13 cellular contexts compared by ENCODE assay signal in the genomic region with DNA sequence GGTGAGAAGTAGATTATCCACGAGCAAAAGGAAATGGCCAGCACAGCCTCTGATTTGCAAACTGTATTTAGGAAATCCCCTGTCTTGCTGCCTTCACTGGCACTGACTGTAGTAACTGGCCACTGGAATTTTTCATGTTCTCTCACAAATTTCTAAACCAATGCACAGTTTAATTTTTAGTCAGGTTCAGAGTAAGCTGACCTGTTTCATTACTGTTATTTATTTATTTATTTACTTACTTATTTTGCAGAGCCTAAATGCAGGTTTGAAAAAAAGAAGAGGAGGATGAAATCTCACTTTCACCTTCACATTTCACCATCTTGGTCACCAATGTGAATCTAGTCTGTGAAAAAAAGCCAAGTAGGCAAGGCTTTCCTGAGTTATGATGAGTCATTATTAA.
DNase-seq lines count a peak whose midpoint lies in the region; ATAC-seq and TF ChIP-seq lines count a peak whose summit lies in the region.
"Had no signal": no experiment of that assay in that cellular context is flagged by ENCODE, and none has a peak within 500 bp of the region (broad histone marks: within the 10 kb centered on the region; RNA-seq: fewer than 3 reads in every experiment).

No MANE protein-coding gene starts in this region.

- no peak for DNase-seq in smooth muscle cell (lab: John Stamatoyannopoulos, UW; ENCODE audit: unreplicated experiment)
- DNase-seq in posterior vena cava (ENCODE audit: low spot score), result no peak
- DNase-seq in right lobe of liver, result no peak
- DNase-seq: activated CD4-positive, alpha-beta T cell treated with anti-CD3 and anti-CD28 coated beads, Interleukin-2, amount 10 ng/mL, durations not matched to agents 24 days and 14 days; COR-L47; effector memory CD4-positive, alpha-beta T cell; naive B cell; NCI-H1930; sigmoid colon had no signal

- H3K27ac ChIP-seq in smooth muscle cell (ENCODE audit: low read depth) (no peak overlapping the region), right lobe of liver (no peak overlapping the region)
- H3K27ac ChIP-seq: sigmoid colon had no signal

- no peaks in the 10 kb centered on the region for H3K9me3 ChIP-seq in smooth muscle cell (replicated peaks; ENCODE audit: low read depth)
- no peaks in the 10 kb centered on the region for H3K9me3 ChIP-seq in right lobe of liver
- H3K9me3 ChIP-seq: sigmoid colon had no signal

- H3K79me2 ChIP-seq in smooth muscle cell (ENCODE audit: low read depth), result no peaks in the 10 kb centered on the region

- H3K27me3 ChIP-seq in smooth muscle cell (ENCODE audit: low read depth) (no peaks in the 10 kb centered on the region), right lobe of liver (no peaks in the 10 kb centered on the region)
- H3K27me3 ChIP-seq: sigmoid colon had no signal

- H2AFZ ChIP-seq in smooth muscle cell (ENCODE audit: low read depth), result peak overlapping the region; percentile 13

- H3K4me1 ChIP-seq in smooth muscle cell (ENCODE audit: low read depth) (no peaks in the 10 kb centered on the region), right lobe of liver (no peaks in the 10 kb centered on the region)

- ATAC-seq in GM19035 (IDR thresholded peaks at IDR 0.05; ENCODE audit: unreplicated experiment) (peak; percentile 66), HG02588 (IDR thresholded peaks at IDR 0.05; ENCODE audit: unreplicated experiment) (peak; percentile 76), HG03196 (IDR thresholded peaks at IDR 0.05; ENCODE audit: unreplicated experiment) (peak; percentile 76), right lobe of liver (no peak), GM19455 (IDR thresholded peaks at IDR 0.05; ENCODE audit: unreplicated experiment) (no peak)

- H3K4me3 ChIP-seq in smooth muscle cell (no peak overlapping the region), right lobe of liver (no peak overlapping the region)
- H3K4me3 ChIP-seq: sigmoid colon had no signal

- TF ChIP-seq POLR2A in right lobe of liver (IDR thresholded peaks at IDR 0.05), result no peak

- no peak overlapping the region for H3K4me2 ChIP-seq in smooth muscle cell

- no peaks in the 10 kb centered on the region for H3F3A ChIP-seq in smooth muscle cell (ENCODE audit: low read depth)

- H3K36me3 ChIP-seq in smooth muscle cell (ENCODE audit: low read depth) (no peaks in the 10 kb centered on the region), right lobe of liver (no peaks in the 10 kb centered on the region)
- H3K36me3 ChIP-seq: sigmoid colon had no signal

- TF ChIP-seq CTCF in smooth muscle cell (IDR thresholded peaks at IDR 0.05; ENCODE audit: borderline replicate concordance, insufficient read depth, poor library complexity, severe bottlenecking), result no peak
- TF ChIP-seq CTCF in right lobe of liver (IDR thresholded peaks at IDR 0.05), result no peak

- no peaks in the 10 kb centered on the region for H4K20me1 ChIP-seq in smooth muscle cell (ENCODE audit: low read depth)

- H3K9ac ChIP-seq in smooth muscle cell (ENCODE audit: low read depth), result no peak overlapping the region

- 7% methylated on average over 1 of the region's 1 CpG for WGBS in smooth muscle cell (ENCODE audit: low lambda C conversion rate)
- 44% methylated on average over 1 of the region's 1 CpG for WGBS in right lobe of liver (ENCODE audit: insufficient coverage, low coverage, low lambda C conversion rate, missing lambda C conversion rate)

- intact Hi-C loops in posterior vena cava (cut with DNase I) (no loop called here), right lobe of liver (cut with DNase I) (no loop called here)

Comparison
In these comparisons a context has a peak if more than half of its experiments do, and no peak if none do; other contexts are left out.
1. ATAC-seq: peak in GM19035 (single experiment), HG02588 (single experiment) and HG03196 (single experiment); none in right lobe of liver (0 of 4) and GM19455 (single experiment).